ENCODE assay signal across 10 cellular contexts in genomic region chr5:56323505-56323904, GRCh38.
A peak's percentile ranks its signal among the peaks of the same experiment; 100 is the strongest.
DNase-seq lines count a peak whose midpoint lies in the region; ATAC-seq lines count a peak whose summit lies in the region.
"Had no signal": no experiment of that assay in that cellular context is flagged by ENCODE, and none has a peak within 500 bp of the region (broad histone marks: within the 10 kb centered on the region; RNA-seq: fewer than 3 reads in every experiment).

No MANE protein-coding gene starts in this region.

- H3K4me1 ChIP-seq in CD4-positive, CD25-positive, alpha-beta regulatory T cell (ENCODE audit: control insufficient read depth, insufficient read depth, low read length, poor library complexity, severe bottlenecking): peaks cover 28% of the 10 kb centered on the region
- H3K4me1 ChIP-seq in mesenchymal stem cell (ENCODE audit: control insufficient read depth, insufficient read depth, low read depth, low read length): peaks cover 12% of the 10 kb centered on the region

- in situ Hi-C loops in T47D (cut with HindIII; ENCODE audit: low pct_unique_long_range_greater_than_20kb, low sequenced_read_pairs): no loop called here
- in situ Hi-C loops in G401 (cut with HindIII; ENCODE audit: low sequenced_read_pairs): no loop called here

- no peak overlapping the region for H3K9ac ChIP-seq in mesenchymal stem cell (ENCODE audit: low read length)

- H3K36me3 ChIP-seq in CD4-positive, CD25-positive, alpha-beta regulatory T cell (ENCODE audit: control insufficient read depth, insufficient read depth, low read length): no peaks in the 10 kb centered on the region
- H3K36me3 ChIP-seq in mesenchymal stem cell (ENCODE audit: control insufficient read depth in 1 of 2, insufficient read depth in 2 of 2, low read depth in 1 of 2, low read length in 2 of 2): no peaks in the 10 kb centered on the region
- H3K36me3 ChIP-seq: esophagus squamous epithelium had no signal

- H2AFZ ChIP-seq in mesenchymal stem cell (ENCODE audit: low read depth, low read length): no peak overlapping the region

- peak overlapping the region in 1 of 2 experiments; percentile 72 for H2BK12ac ChIP-seq in mesenchymal stem cell (ENCODE audit: low read length in 2 of 2)

- no peak overlapping the region for H3K27ac ChIP-seq in CD4-positive, CD25-positive, alpha-beta regulatory T cell (ENCODE audit: insufficient read depth, low read length, poor library complexity, severe bottlenecking)
- peak overlapping the region; percentile 83 for H3K27ac ChIP-seq in mesenchymal stem cell (ENCODE audit: low read length, poor library complexity, severe bottlenecking)
- H3K27ac ChIP-seq: esophagus squamous epithelium had no signal

- H3K36me3 Mint-ChIP-seq in CD4-positive, CD25-positive, alpha-beta regulatory T cell: no peaks in the 10 kb centered on the region

- H3K27ac Mint-ChIP-seq in CD4-positive, CD25-positive, alpha-beta regulatory T cell: peak overlapping the region in 2 of 3 donors; percentile 32 to 67
- H3K27ac Mint-ChIP-seq: activated naive CD4-positive, alpha-beta T cell treated with anti-CD3 and anti-CD28 coated beads, Interleukin-2, amount 10 ng/mL, durations not matched to agents 7 days and 5 days had no signal

- H3K27me3 Mint-ChIP-seq in CD4-positive, CD25-positive, alpha-beta regulatory T cell: no peaks in the 10 kb centered on the region

- no peak overlapping the region for H2BK120ac ChIP-seq in mesenchymal stem cell (ENCODE audit: low read depth, low read length)

- no peak overlapping the region for H4K91ac ChIP-seq in mesenchymal stem cell (ENCODE audit: low read length)

- H3K4me3 ChIP-seq in CD4-positive, CD25-positive, alpha-beta regulatory T cell (ENCODE audit: low read depth, low read length): no peak overlapping the region
- H3K4me3 ChIP-seq in mesenchymal stem cell (ENCODE audit: insufficient read depth in 1 of 2, low read depth in 1 of 2, low read length in 2 of 2): no peak overlapping the region
- H3K4me3 ChIP-seq: esophagus squamous epithelium had no signal

- DNase-seq in CD4-positive, CD25-positive, alpha-beta regulatory T cell: no peak
- DNase-seq in LHCN-M2 (ENCODE audit: low read depth) (peak; percentile 81), T47D (ENCODE audit: low read depth in 1 of 2, low spot score in 1 of 2) (peak; percentile 36 to 62), mesenchymal stem cell (peak; percentile 77), middle frontal gyrus (ENCODE audit: extremely low spot score, low spot score) (no peak), G401 (ENCODE audit: low spot score) (no peak)
- DNase-seq: activated naive CD4-positive, alpha-beta T cell treated with anti-CD3 and anti-CD28 coated beads, Interleukin-2, amount 10 ng/mL, durations not matched to agents 7 days and 5 days; esophagus squamous epithelium had no signal

- no peak overlapping the region for H3K4me3 Mint-ChIP-seq in CD4-positive, CD25-positive, alpha-beta regulatory T cell
- H3K4me3 Mint-ChIP-seq: activated naive CD4-positive, alpha-beta T cell treated with anti-CD3 and anti-CD28 coated beads, Interleukin-2, amount 10 ng/mL, durations not matched to agents 7 days and 5 days had no signal

- no peaks in the 10 kb centered on the region for H3K9me3 ChIP-seq in CD4-positive, CD25-positive, alpha-beta regulatory T cell (ENCODE audit: control insufficient read depth in 2 of 2, low read length in 2 of 2)
- H3K9me3 ChIP-seq in mesenchymal stem cell (ENCODE audit: control insufficient read depth, low read length): no peaks in the 10 kb centered on the region
- H3K9me3 ChIP-seq: esophagus squamous epithelium had no signal

- no peak overlapping the region for H3K4ac ChIP-seq in mesenchymal stem cell (ENCODE audit: low read depth in 1 of 2, low read length in 2 of 2)

- H3K4me2 ChIP-seq in mesenchymal stem cell (ENCODE audit: low read length, poor library complexity, severe bottlenecking): no peak overlapping the region

- H2BK15ac ChIP-seq in mesenchymal stem cell (ENCODE audit: low read depth, poor library complexity, severe bottlenecking): no peak overlapping the region

- no peaks in the 10 kb centered on the region for H3K27me3 ChIP-seq in CD4-positive, CD25-positive, alpha-beta regulatory T cell (ENCODE audit: control insufficient read depth, insufficient read depth, low read length)
- no peaks in the 10 kb centered on the region for H3K27me3 ChIP-seq in mesenchymal stem cell (ENCODE audit: control insufficient read depth in 1 of 2, insufficient read depth in 1 of 2, low read length in 2 of 2)
- H3K27me3 ChIP-seq: esophagus squamous epithelium had no signal

- 36% methylated on average over 2 of the region's 2 CpGs for WGBS in mesenchymal stem cell

- peak overlapping the region in 1 of 2 experiments; percentile 31 for H3K18ac ChIP-seq in mesenchymal stem cell (ENCODE audit: low read depth in 1 of 2, low read length in 2 of 2)

- H2AK5ac ChIP-seq in mesenchymal stem cell (ENCODE audit: low read length, severe bottlenecking): no peak overlapping the region

- H2BK5ac ChIP-seq in mesenchymal stem cell (ENCODE audit: low read depth, low read length, poor library complexity, severe bottlenecking): no peak overlapping the region

- H3K14ac ChIP-seq in mesenchymal stem cell (ENCODE audit: low read length in 2 of 2): no peak overlapping the region

- no peaks in the 10 kb centered on the region for H3K79me1 ChIP-seq in mesenchymal stem cell (replicated peaks; ENCODE audit: low read length, poor library complexity, severe bottlenecking)

- no peak for ATAC-seq in CD4-positive, CD25-positive, alpha-beta regulatory T cell (ENCODE audit: low read depth in 2 of 2)
- ATAC-seq in HG03280 (IDR thresholded peaks at IDR 0.05; ENCODE audit: unreplicated experiment) (no peak), HG03432 (IDR thresholded peaks at IDR 0.05; ENCODE audit: unreplicated experiment) (no peak)

- H3K23ac ChIP-seq in mesenchymal stem cell (ENCODE audit: low read length in 2 of 2): no peak overlapping the region

- H3K4me1 Mint-ChIP-seq in CD4-positive, CD25-positive, alpha-beta regulatory T cell: peaks cover 11 to 78% (median 49%) of the 10 kb centered on the region in 4 donors

- no peak overlapping the region for H4K8ac ChIP-seq in mesenchymal stem cell (ENCODE audit: low read length)

- no peaks in the 10 kb centered on the region for H3K9me3 Mint-ChIP-seq in CD4-positive, CD25-positive, alpha-beta regulatory T cell

Comparison
In these comparisons a context has a peak if more than half of its experiments do, and no peak if none do; other contexts are left out.
1. DNase-seq: peak in LHCN-M2 (single experiment), T47D (2 of 2) and mesenchymal stem cell (single experiment); none in CD4-positive, CD25-positive, alpha-beta regulatory T cell (0 of 3), middle frontal gyrus (single experiment) and G401 (single experiment).